In genomic region chr9:37119907-37120839, GRCh38 we compare ENCODE assay signal across 1 cellular context.
TF ChIP-seq lines count a peak whose summit lies in the region.

TSS of gene ZCCHC7 (plus strand) at chr9:37120574.

TF ChIP-seq in GM12878, 131 proteins besides CTCF, POLR2A, EP300 and RAD21 (continued from another document and continues in another):
- no peak for TF ChIP-seq CUX1 (IDR thresholded peaks at IDR 0.05; ENCODE audit: insufficient replicate concordance, low read depth, low read length)
- TF ChIP-seq ZNF24 (IDR thresholded peaks at IDR 0.05), result no peak
- TF ChIP-seq FOS (IDR thresholded peaks at IDR 0.05; ENCODE audit: borderline replicate concordance, extremely low read depth, insufficient read length), result no peak
- TF ChIP-seq KAT2A (conservative IDR thresholded peaks at IDR 0.05; ENCODE audit: control insufficient read depth, low read depth, low read length), result no peak
- TF ChIP-seq ATF7 (IDR thresholded peaks at IDR 0.05; ENCODE audit: low read depth), result peak; percentile 77; the same call in 1 of the 2 replicates
- TF ChIP-seq EGR1 (IDR thresholded peaks at IDR 0.05; ENCODE audit: borderline replicate concordance in 1 of 2, low read depth in 2 of 2, low read length in 2 of 2), result peak in 1 of 2 experiments; percentile 20; a peak in 2 of 3 replicates
- TF ChIP-seq GATAD2B (conservative IDR thresholded peaks at IDR 0.05; ENCODE audit: low read depth), result peak; percentile 89
- TF ChIP-seq ESRRA (IDR thresholded peaks at IDR 0.05; ENCODE audit: low read length), result 0 out of 2 replicates have a peak, but pooled peaks have one; percentile 23
- TF ChIP-seq TCF3 (IDR thresholded peaks at IDR 0.05; ENCODE audit: borderline replicate concordance, insufficient read depth, low read depth, low read length), result 0 out of 2 replicates have a peak, but pooled peaks have one; percentile 58
- no peak for TF ChIP-seq YBX1 (IDR thresholded peaks at IDR 0.05)
- peak; percentile 34; the same call in 1 of the 2 replicates for TF ChIP-seq DPF2 (IDR thresholded peaks at IDR 0.05)
- TF ChIP-seq ELK1 (IDR thresholded peaks at IDR 0.05; ENCODE audit: low read depth, low read length), result peak; percentile 54
- no peak for TF ChIP-seq FOXK2 (IDR thresholded peaks at IDR 0.05)
- TF ChIP-seq SPI1 (IDR thresholded peaks at IDR 0.05; ENCODE audit: borderline replicate concordance, insufficient read depth, low read depth, low read length), result 0 out of 2 replicates have a peak, but pooled peaks have one; percentile 14
- no peak for TF ChIP-seq NR2F1 (conservative IDR thresholded peaks at IDR 0.05)
- TF ChIP-seq ZBTB40 (IDR thresholded peaks at IDR 0.05; ENCODE audit: borderline replicate concordance), result peak; percentile 88
- TF ChIP-seq RUNX3 (IDR thresholded peaks at IDR 0.05; ENCODE audit: low read length), result peak; percentile 31; the same call in 1 of the 2 replicates
- TF ChIP-seq RELA (IDR thresholded peaks at IDR 0.05; ENCODE audit: borderline replicate concordance, partially characterized antibody), result peak; percentile 52
- TF ChIP-seq BACH1 (IDR thresholded peaks at IDR 0.05; ENCODE audit: borderline replicate concordance), result peak; percentile 50; the same call in 1 of the 2 replicates
- TF ChIP-seq PAX8 (IDR thresholded peaks at IDR 0.05), result no peak
- TF ChIP-seq ASH2L (IDR thresholded peaks at IDR 0.05; ENCODE audit: borderline replicate concordance, low read depth), result no peak
- 0 out of 2 replicates have a peak, but pooled peaks have one; percentile 64 for TF ChIP-seq MLLT1 (IDR thresholded peaks at IDR 0.05)
- peak; percentile 84 for TF ChIP-seq HCFC1 (IDR thresholded peaks at IDR 0.05; ENCODE audit: low read length)
- TF ChIP-seq STAT1 (conservative IDR thresholded peaks at IDR 0.05), result no peak
- TF ChIP-seq MEF2A (IDR thresholded peaks at IDR 0.05; ENCODE audit: insufficient read depth, low read depth, low read length), result no peak
- peak; percentile 92 for TF ChIP-seq CREB1 (IDR thresholded peaks at IDR 0.05; ENCODE audit: low read depth)
- TF ChIP-seq PKNOX1 (IDR thresholded peaks at IDR 0.05), result peak; percentile 23; the same call in 1 of the 2 replicates
- TF ChIP-seq ZNF687 (IDR thresholded peaks at IDR 0.05), result peak; percentile 99
- TF ChIP-seq CHD4 (IDR thresholded peaks at IDR 0.05), result no peak
- 0 out of 2 replicates have a peak, but pooled peaks have one; percentile 11 for TF ChIP-seq EED (IDR thresholded peaks at IDR 0.05; ENCODE audit: low read depth)
- TF ChIP-seq MXI1 (IDR thresholded peaks at IDR 0.05; ENCODE audit: low read depth, low read length), result peak; percentile 99
- TF ChIP-seq NR2C1 (IDR thresholded peaks at IDR 0.05), result peak; percentile 86
- TF ChIP-seq SREBF1 (IDR thresholded peaks at IDR 0.05; ENCODE audit: low read length), result no peak
- peak; percentile 74 for TF ChIP-seq SP1 (IDR thresholded peaks at IDR 0.05; ENCODE audit: low read depth, low read length)
- peak; percentile 55 for TF ChIP-seq KLF5 (IDR thresholded peaks at IDR 0.05; ENCODE audit: partially characterized antibody)
- TF ChIP-seq MEF2B (IDR thresholded peaks at IDR 0.05; ENCODE audit: partially characterized antibody, poor library complexity, severe bottlenecking), result peak; percentile 19
- TF ChIP-seq MYC (IDR thresholded peaks at IDR 0.05; ENCODE audit: insufficient read depth, insufficient read length, insufficient replicate concordance, low read length, severe bottlenecking), result peak; percentile 96
- TF ChIP-seq HDAC2 (IDR thresholded peaks at IDR 0.05), result no peak
- TF ChIP-seq SUPT20H (IDR thresholded peaks at IDR 0.05; ENCODE audit: borderline replicate concordance, control insufficient read depth, low read depth, low read length), result no peak
- TF ChIP-seq IRF3 (IDR thresholded peaks at IDR 0.05), result no peak; the same call in 1 of the 2 replicates
